25 cellular contexts compared by ENCODE assay signal in the genomic region with DNA sequence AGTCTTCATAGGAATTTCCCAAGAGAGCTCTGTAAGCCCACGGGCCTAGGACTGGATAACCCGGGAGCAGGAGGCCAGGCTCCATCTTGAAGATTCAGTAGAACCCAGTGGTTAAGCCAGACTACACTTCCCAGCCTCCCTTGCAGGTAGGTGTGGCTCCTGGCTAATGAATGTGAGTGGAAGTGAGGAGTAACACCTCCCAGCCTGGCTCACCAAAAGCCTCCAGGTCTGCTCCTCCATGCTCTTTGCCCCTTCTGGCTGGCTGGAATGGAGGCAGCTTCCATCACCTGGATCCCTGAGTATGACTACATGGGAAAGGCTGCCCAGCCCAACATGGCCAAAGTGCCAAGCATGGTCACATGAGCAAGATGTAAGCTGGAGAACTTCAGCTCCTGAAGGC. TPM values are rescaled to one million over a fixed set of nuclear protein-coding genes. Genes with fewer than 3 reads are reported as not detected.
DNase-seq lines count a peak whose midpoint lies in the region; ATAC-seq, FAIRE-seq and TF ChIP-seq lines count a peak whose summit lies in the region.
"Had no signal": no experiment of that assay in that cellular context is flagged by ENCODE, and none has a peak within 500 bp of the region (broad histone marks: within the 10 kb centered on the region; RNA-seq: fewer than 3 reads in every experiment).

No MANE protein-coding gene starts in this region.

- H3K27me3 ChIP-seq in K562 (ENCODE audit: control insufficient read depth in 2 of 2, insufficient read depth in 2 of 2, low read length in 2 of 2): no peaks in the 10 kb centered on the region
- H3K27me3 ChIP-seq: body of pancreas, testis had no signal

- no peaks in the 10 kb centered on the region for H3K27me3 Mint-ChIP-seq in osteocyte (ENCODE audit: unreplicated experiment)

- WGBS in K562 (ENCODE audit: insufficient coverage, low coverage, missing lambda C conversion rate): 14% methylated on average over 2 of the region's 2 CpGs

- POLR2A ChIA-PET in K562 (lab: Yijun Ruan, JAX): interaction anchor here (0.6 to 1.1 kb wide), 2 partner anchors 10 to 19 kb away, joined by 3 to 5 read pairs; no protein-coding TSS in a partner anchor
- POLR2A ChIA-PET in GM10248 (lab: Yijun Ruan, JAX): no interaction called here

- no peak for TF ChIP-seq EP300 in K562 (IDR thresholded peaks at IDR 0.05; ENCODE audit: low read length)

- no peak overlapping the region for H3K27ac ChIP-seq in K562 (ENCODE audit: extremely low read depth, low read depth, low read length)
- H3K27ac ChIP-seq: body of pancreas, coronary artery, psoas muscle, testis had no signal

- DNase-seq in NCI-H82 (lab: John Stamatoyannopoulos, UW): peak; percentile 59
- DNase-seq in NCI-H82 treated with DMSO at 0.1 percent for 48 hours (lab: John Stamatoyannopoulos, UW; ENCODE audit: unreplicated experiment): no peak
- DNase-seq in HT1080 (ENCODE audit: low read depth): peak; percentile 10
- peak; percentile 17 to 52 (median 33) for DNase-seq in K562 (ENCODE audit: extremely low read depth in 1 of 4, low spot score in 3 of 4)
- DNase-seq in osteocyte (ENCODE audit: extremely low spot score, unreplicated experiment): peak; percentile 38
- DNase-seq in GM10248 (ENCODE audit: extremely low spot score): no peak
- DNase-seq in activated CD4-positive, alpha-beta T cell treated with anti-CD3 and anti-CD28 coated beads, Interleukin-2, amount 50 U/mL, for 48 hours: no peak
- DNase-seq: activated CD8-positive, alpha-beta T cell treated with anti-CD3 and anti-CD28 coated beads, Interleukin-2, amount 10 ng/mL, durations not matched to agents 7 days and 5 days; activated T-cell treated with anti-CD3 and anti-CD28 coated beads, Interleukin-2, amount 50 U/mL, for 4 hours; body of pancreas; C1 segment of cervical spinal cord; foreskin fibroblast; hippocampal formation; midbrain; NCI-H1694 treated with DMSO at 0.1 percent for 48 hours; NCI-H2227 treated with DMSO at 0.1 percent for 48 hours; psoas muscle; testis had no signal

- peaks cover 3% of the 10 kb centered on the region for H3K9me3 Mint-ChIP-seq in osteocyte (ENCODE audit: unreplicated experiment)
- H3K9me3 Mint-ChIP-seq: activated naive CD4-positive, alpha-beta T cell treated with anti-CD3 and anti-CD28 coated beads, Interleukin-2, amount 50 U/mL, for 72 hours; activated T-cell treated with anti-CD3 and anti-CD28 coated beads, Interleukin-2, amount 50 U/mL, for 4 hours had no signal

- H3K4me3 Mint-ChIP-seq in osteocyte (ENCODE audit: unreplicated experiment): no peak overlapping the region
- H3K4me3 Mint-ChIP-seq: activated CD8-positive, alpha-beta T cell treated with anti-CD3 and anti-CD28 coated beads, Interleukin-2, amount 10 ng/mL, durations not matched to agents 7 days and 5 days; activated T-cell treated with anti-CD3 and anti-CD28 coated beads, Interleukin-2, amount 50 U/mL, for 4 hours had no signal

- no peak for TF ChIP-seq RAD21 in K562 (CRISPR knock-in tag; conservative IDR thresholded peaks at IDR 0.05 in 1 of 2, IDR thresholded peaks at IDR 0.05 in 1 of 2)

- no peak for TF ChIP-seq POLR2A in K562 (conservative IDR thresholded peaks at IDR 0.05)

- H3K4me1 Mint-ChIP-seq in osteocyte (ENCODE audit: unreplicated experiment): no peaks in the 10 kb centered on the region

- no peak overlapping the region for H3K9ac ChIP-seq in K562 (ENCODE audit: insufficient read depth in 1 of 2, low read depth in 2 of 2, low read length in 2 of 2)

- H3K4me2 ChIP-seq in K562 (ENCODE audit: insufficient read depth, low read length): no peak overlapping the region

- BruUV-seq in K562 (replicated peaks; lab: Mats Ljungman, UMichigan): no TSS peak

- no peak for TF ChIP-seq CTCF in K562 (IDR thresholded peaks at IDR 0.05 in 2 of 3, conservative IDR thresholded peaks at IDR 0.05 in 1 of 3; ENCODE audit: insufficient read depth in 2 of 3, low read depth in 1 of 3, low read length in 3 of 3)
- no peak for TF ChIP-seq CTCF in osteocyte (IDR thresholded peaks at IDR 0.05)
- no peak for TF ChIP-seq CTCF in GM10248 (IDR thresholded peaks at IDR 0.05; ENCODE audit: control extremely low read depth, extremely low read depth, low read depth, missing control alignments)

- H3K9me1 ChIP-seq in K562 (ENCODE audit: control insufficient read depth, insufficient read depth, low read length): no peaks in the 10 kb centered on the region

- H4K20me1 ChIP-seq in K562 (replicated peaks; ENCODE audit: control insufficient read depth, insufficient read depth, low read length): no peaks in the 10 kb centered on the region

- no peak overlapping the region for H3K27ac Mint-ChIP-seq in osteocyte (ENCODE audit: unreplicated experiment)
- H3K27ac Mint-ChIP-seq: activated CD8-positive, alpha-beta T cell treated with anti-CD3 and anti-CD28 coated beads, Interleukin-2, amount 10 ng/mL, durations not matched to agents 7 days and 5 days; activated naive CD4-positive, alpha-beta T cell treated with anti-CD3 and anti-CD28 coated beads, Interleukin-2, amount 50 U/mL, for 72 hours had no signal

- H3K4me1 ChIP-seq in K562 (replicated peaks in 1 of 2; ENCODE audit: control insufficient read depth in 2 of 2, insufficient read depth in 2 of 2, low read length in 2 of 2): peaks cover 0 to 10% of the 10 kb centered on the region in 2 experiments; a peak in 1 of 5 replicates
- H3K4me1 ChIP-seq: body of pancreas, psoas muscle, testis had no signal

- H3K36me3 Mint-ChIP-seq in osteocyte (ENCODE audit: unreplicated experiment): peaks cover 23% of the 10 kb centered on the region

- ATAC-seq in K562 (peak; percentile 98), GM21825 (IDR thresholded peaks at IDR 0.05; ENCODE audit: unreplicated experiment) (no peak)
- ATAC-seq: activated CD8-positive, alpha-beta T cell treated with anti-CD3 and anti-CD28 coated beads, Interleukin-2, amount 10 ng/mL, durations not matched to agents 7 days and 5 days; activated naive CD4-positive, alpha-beta T cell treated with anti-CD3 and anti-CD28 coated beads, Interleukin-2, amount 50 U/mL, for 72 hours; activated T-cell treated with anti-CD3 and anti-CD28 coated beads, Interleukin-2, amount 50 U/mL, for 4 hours; body of pancreas; Right ventricle myocardium inferior had no signal

- CTCF ChIA-PET in K562 (lab: Yijun Ruan, JAX; ENCODE audit: low intra/inter-chr PET ratio): no interaction called here
- CTCF ChIA-PET in GM10248 (lab: Yijun Ruan, JAX): interaction anchor here (1.5 kb wide), 1 partner anchor 515 kb away, joined by 3 read pairs; no protein-coding TSS in a partner anchor

- FAIRE-seq in K562 (lab: Jason Lieb, UNC): peak; percentile 71
- FAIRE-seq: A204.1, GM18507 had no signal

- H3K36me3 ChIP-seq in K562 (ENCODE audit: control insufficient read depth, insufficient read depth, low read length): peaks cover 20% of the 10 kb centered on the region; the same call in 2 of the 3 replicates

- H3K9me3 ChIP-seq in K562 (replicated peaks; ENCODE audit: control insufficient read depth, insufficient read depth, low read depth, low read length): no peaks in the 10 kb centered on the region
- H3K9me3 ChIP-seq: body of pancreas, psoas muscle, testis had no signal

- no peak overlapping the region for H3K4me3 ChIP-seq in K562
- H3K4me3 ChIP-seq: body of pancreas, coronary artery, psoas muscle, testis had no signal

- intact Hi-C loops in K562 (cut with micrococcal nuclease): no loop called here

- H2AFZ ChIP-seq in K562 (ENCODE audit: low read depth, low read length): no peak overlapping the region

- in situ Hi-C loops in K562 (cut with MboI): no loop called here

- no peaks in the 10 kb centered on the region for H3K79me2 ChIP-seq in K562 (ENCODE audit: control insufficient read depth, insufficient read depth, low read length)

RNA-seq across cellular contexts. Expression of gene LRRN4, which starts 9.8 kb away (rescaled TPM):
- total RNA-seq in HT1080 (2014; rRNA removed; shearing (Covaris generic)): 0.13 TPM in 1 of 2 replicates, not detected in the other
- polyA plus RNA-seq in HT1080 (2015; cell fraction: cytosol; rRNA removed): 0.05 and 0.47 TPM in 2 replicates
- 0.23 and 0.46 TPM in 2 replicates for polyA plus RNA-seq in HT1080 (2015; cell fraction: nucleus; rRNA removed)
- total RNA-seq in K562 (2011; cell fraction: chromatin; rRNA removed; ENCODE audit: low replicate concordance): not detected in 2 replicates
- not detected in 2 replicates for total RNA-seq in K562 (2011; cell fraction: nucleolus; rRNA removed)
- not detected in 2 replicates for total RNA-seq in K562 (2011; cell fraction: nucleoplasm; rRNA removed)
- total RNA-seq in K562 (2014; rRNA removed) (not detected in 2 replicates), K562 (2014; rRNA removed; fragmentation: Illumina TruSeq; extraction: Trizol) (not detected in 2 replicates), K562 (2015; rRNA removed; fragmentation: Illumina TruSeq; extraction: Trizol) (not detected in 2 replicates), K562 (2021) (not detected in 2 replicates), osteocyte (not detected in 2 replicates)
- polyA plus RNA-seq in K562 (2011; rRNA removed) (not detected in 2 replicates), K562 (2014; fragmentation: Illumina TruSeq; extraction: Trizol) (not detected in 2 replicates), K562 (2014; fragmentation: Nextera tagmentation; extraction: Ambion mirVana) (not detected), K562 (2014; rRNA removed) (not detected in 2 replicates)
- polyA plus RNA-seq in K562 (2011; cell fraction: cytosol; rRNA removed): not detected in 2 replicates
- polyA plus RNA-seq in K562 (2011; cell fraction: nucleus; rRNA removed): not detected in 2 replicates
- 0.04 TPM in 1 of 2 replicates, not detected in the other for polyA plus RNA-seq in K562 (2012)
- not detected in 2 replicates for polyA minus RNA-seq in K562 (2011; rRNA and poly(A)+ RNA removed)
- polyA minus RNA-seq in K562 (2011; cell fraction: cytosol; rRNA and poly(A)+ RNA removed): not detected in 2 replicates
- not detected in 2 replicates for polyA minus RNA-seq in K562 (2011; cell fraction: nucleus; rRNA and poly(A)+ RNA removed)
- total RNA-seq: activated CD8-positive, alpha-beta T cell treated with anti-CD3 and anti-CD28 coated beads, Interleukin-2, amount 10 ng/mL, durations not matched to agents 7 days and 5 days; activated naive CD4-positive, alpha-beta T cell treated with anti-CD3 and anti-CD28 coated beads, Interleukin-2, amount 50 U/mL, for 72 hours; T-helper 1 cell treated with Interleukin-12 subunit alpha and Interleukin-12 subunit beta and Interleukin-4 antibody, amounts not matched to agents 30 ng/mL and 1 ng/mL, for 36 hours had no signal

RNA-seq across cellular contexts. Expression of gene CRLS1, which starts 38.2 kb away (rescaled TPM):
- 60.9 and 67.1 TPM in 2 replicates for total RNA-seq in HT1080 (2014; rRNA removed; shearing (Covaris generic))
- 44.1 and 46.1 TPM in 2 replicates for polyA plus RNA-seq in HT1080 (2015; cell fraction: cytosol; rRNA removed)
- polyA plus RNA-seq in HT1080 (2015; cell fraction: nucleus; rRNA removed): 41.4 and 47.5 TPM in 2 replicates
- total RNA-seq in K562 (2011; cell fraction: chromatin; rRNA removed; ENCODE audit: low replicate concordance): 36.0 and 88.9 TPM in 2 replicates
- 19.5 and 24.9 TPM in 2 replicates for total RNA-seq in K562 (2011; cell fraction: nucleolus; rRNA removed)
- total RNA-seq in K562 (2011; cell fraction: nucleoplasm; rRNA removed): 49.1 and 66.4 TPM in 2 replicates
- total RNA-seq in K562 (2014; rRNA removed): 28.3 and 28.9 TPM in 2 replicates
- 74.1 and 81.4 TPM in 2 replicates for total RNA-seq in K562 (2014; rRNA removed; fragmentation: Illumina TruSeq; extraction: Trizol)
- total RNA-seq in K562 (2015; rRNA removed; fragmentation: Illumina TruSeq; extraction: Trizol): 49.9 and 54.3 TPM in 2 replicates
- total RNA-seq in K562 (2021): 46.7 and 47.8 TPM in 2 replicates
- polyA plus RNA-seq in K562 (2011; rRNA removed): 149 and 195 TPM in 2 replicates
- 61.1 and 133 TPM in 2 replicates for polyA plus RNA-seq in K562 (2011; cell fraction: cytosol; rRNA removed)
- polyA plus RNA-seq in K562 (2011; cell fraction: nucleus; rRNA removed): 40.1 and 97.3 TPM in 2 replicates
- 36.6 and 43.0 TPM in 2 replicates for polyA plus RNA-seq in K562 (2012)
- polyA plus RNA-seq in K562 (2014; fragmentation: Illumina TruSeq; extraction: Trizol): 51.5 and 54.2 TPM in 2 replicates
- polyA plus RNA-seq in K562 (2014; fragmentation: Nextera tagmentation; extraction: Ambion mirVana): 10 to 100 TPM; 10.9 to 15.1 TPM
- 54.7 and 57.6 TPM in 2 replicates for polyA plus RNA-seq in K562 (2014; rRNA removed)
- 87.3 and 128 TPM in 2 replicates for polyA minus RNA-seq in K562 (2011; rRNA and poly(A)+ RNA removed)
- 24.5 and 28.9 TPM in 2 replicates for polyA minus RNA-seq in K562 (2011; cell fraction: cytosol; rRNA and poly(A)+ RNA removed)
- polyA minus RNA-seq in K562 (2011; cell fraction: nucleus; rRNA and poly(A)+ RNA removed): 13.7 and 29.1 TPM in 2 replicates
- total RNA-seq in osteocyte: 32.5 and 40.7 TPM in 2 replicates

Comparison
In these comparisons a context has a peak if more than half of its experiments do, and no peak if none do; other contexts are left out.
1. DNase-seq: peak in NCI-H82 (single experiment), HT1080 (single experiment), K562 (4 of 4) and osteocyte (single experiment); none in NCI-H82 treated with DMSO at 0.1 percent for 48 hours (single experiment), GM10248 (single experiment) and activated CD4-positive, alpha-beta T cell treated with anti-CD3 and anti-CD28 coated beads, Interleukin-2, amount 50 U/mL, for 48 hours (0 of 2).